In the genomic region with DNA sequence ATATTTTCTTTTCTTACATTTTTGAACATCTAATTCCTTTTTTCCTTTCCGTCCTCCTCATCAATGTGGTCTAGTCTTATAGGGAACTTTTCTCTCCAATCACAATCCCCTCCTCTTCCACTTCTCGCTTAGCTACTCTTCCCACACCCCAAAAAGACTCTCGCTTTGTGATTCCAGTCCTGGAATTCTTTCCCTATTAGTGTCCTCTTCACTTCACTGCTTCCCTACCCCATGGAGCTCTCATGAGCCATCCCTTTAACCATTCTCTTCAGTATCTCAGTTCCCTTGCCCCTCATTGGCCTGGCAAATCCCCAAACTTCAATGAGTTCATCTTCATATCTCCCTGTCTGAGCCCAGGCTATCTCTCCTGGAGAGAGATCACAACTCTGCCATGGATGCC, we compare ENCODE assay signal across 9 cellular contexts. TPM values are rescaled to one million over a fixed set of nuclear protein-coding genes. Genes with fewer than 3 reads are reported as not detected.
A peak's percentile ranks its signal among the peaks of the same experiment; 100 is the strongest.
DNase-seq lines count a peak whose midpoint lies in the region; ATAC-seq and TF ChIP-seq lines count a peak whose summit lies in the region.
"Had no signal": no experiment of that assay in that cellular context is flagged by ENCODE, and none has a peak within 500 bp of the region (broad histone marks: within the 10 kb centered on the region; RNA-seq: fewer than 3 reads in every experiment).

No MANE protein-coding gene starts in this region.

- no peak for TF ChIP-seq CTCF in mesothelial cell of epicardium (IDR thresholded peaks at IDR 0.05; ENCODE audit: unreplicated experiment)

- H3F3A ChIP-seq in GM23248 (ENCODE audit: insufficient read depth), result peaks cover 55% of the 10 kb centered on the region

- H3K4me3 ChIP-seq in CD4-positive, CD25-positive, alpha-beta regulatory T cell (ENCODE audit: low read depth, low read length), result peak overlapping the region; percentile 95
- H3K4me3 ChIP-seq in GM23248 (peak overlapping the region; percentile 61; the same call in 1 of the 2 replicates), Karpas-422 (ENCODE audit: low read length) (no peak overlapping the region)

- H3K36me3 ChIP-seq in CD4-positive, CD25-positive, alpha-beta regulatory T cell (ENCODE audit: control insufficient read depth, insufficient read depth, low read length), result peaks cover 4% of the 10 kb centered on the region
- H3K36me3 ChIP-seq in GM23248 (ENCODE audit: low read depth), result no peaks in the 10 kb centered on the region
- H3K36me3 ChIP-seq in Karpas-422 (ENCODE audit: insufficient read depth, low read length), result no peaks in the 10 kb centered on the region

- peak overlapping the region; percentile 91 to 99 (median 94) for H3K4me3 Mint-ChIP-seq in CD4-positive, CD25-positive, alpha-beta regulatory T cell
- peak overlapping the region; percentile 71 for H3K4me3 Mint-ChIP-seq in activated T-helper 2 cell treated with anti-CD3 and anti-CD28 coated beads, Interferon-gamma antibody, Interleukin-2, Interleukin-4, amounts not matched to agents 10 μg/mL and 5 μg/mL and 100 μg/mL, durations not matched to agents 14 hours and 24 hours and 36 hours (ENCODE audit: low read depth)
- H3K4me3 Mint-ChIP-seq in mesothelial cell of epicardium, result no peak overlapping the region

- no peaks in the 10 kb centered on the region for H3K9me3 ChIP-seq in CD4-positive, CD25-positive, alpha-beta regulatory T cell (ENCODE audit: control insufficient read depth in 2 of 2, low read length in 2 of 2)
- H3K9me3 ChIP-seq in GM23248 (ENCODE audit: low read depth), result no peaks in the 10 kb centered on the region
- no peaks in the 10 kb centered on the region for H3K9me3 ChIP-seq in Karpas-422 (ENCODE audit: low read length)

- H2AFZ ChIP-seq in GM23248 (peak overlapping the region; percentile 13; the same call in 1 of the 2 replicates), Karpas-422 (ENCODE audit: low read length) (no peak overlapping the region)

- in situ Hi-C loops in GM23248 (cut with MboI), result no loop called here

- H3K36me3 Mint-ChIP-seq in CD4-positive, CD25-positive, alpha-beta regulatory T cell, result peaks cover 32% of the 10 kb centered on the region
- peaks cover 52% of the 10 kb centered on the region for H3K36me3 Mint-ChIP-seq in activated T-helper 2 cell treated with anti-CD3 and anti-CD28 coated beads, Interferon-gamma antibody, Interleukin-2, Interleukin-4, amounts not matched to agents 10 μg/mL and 5 μg/mL and 100 μg/mL, durations not matched to agents 14 hours and 24 hours and 36 hours (ENCODE audit: low read depth)
- H3K36me3 Mint-ChIP-seq in mesothelial cell of epicardium, result no peaks in the 10 kb centered on the region

- H3K4me2 ChIP-seq in GM23248 (ENCODE audit: unreplicated experiment) (peak overlapping the region; percentile 91), Karpas-422 (ENCODE audit: low read depth, low read length, poor library complexity, severe bottlenecking) (no peak overlapping the region)

- H3K27ac ChIP-seq in CD4-positive, CD25-positive, alpha-beta regulatory T cell (ENCODE audit: insufficient read depth, low read length, poor library complexity, severe bottlenecking), result peak overlapping the region; percentile 52
- peak overlapping the region; percentile 63 for H3K27ac ChIP-seq in GM23248
- H3K27ac ChIP-seq in Karpas-422 (ENCODE audit: low read length), result no peak overlapping the region

- WGBS in GM23248 (ENCODE audit: low coverage in 1 of 2, low lambda C conversion rate in 2 of 2, missing lambda C conversion rate in 2 of 2), 2 experiments, result 81 to 92% methylated on average over 3 of the region's 3 CpGs

- ATAC-seq in CD4-positive, CD25-positive, alpha-beta regulatory T cell (ENCODE audit: low read depth in 2 of 2), result no peak
- ATAC-seq in HG03457 (IDR thresholded peaks at IDR 0.05; ENCODE audit: unreplicated experiment), result no peak

- peak overlapping the region; percentile 91 to 96 (median 95) for H3K27ac Mint-ChIP-seq in CD4-positive, CD25-positive, alpha-beta regulatory T cell
- H3K27ac Mint-ChIP-seq in activated T-helper 2 cell treated with anti-CD3 and anti-CD28 coated beads, Interferon-gamma antibody, Interleukin-2, Interleukin-4, amounts not matched to agents 10 μg/mL and 5 μg/mL and 100 μg/mL, durations not matched to agents 14 hours and 24 hours and 36 hours, result peak overlapping the region; percentile 85
- H3K27ac Mint-ChIP-seq in mesothelial cell of epicardium, result peak overlapping the region; percentile 18

- H3K27me3 ChIP-seq in CD4-positive, CD25-positive, alpha-beta regulatory T cell (ENCODE audit: control insufficient read depth, insufficient read depth, low read length), result no peaks in the 10 kb centered on the region
- H3K27me3 ChIP-seq in GM23248 (replicated peaks; ENCODE audit: insufficient read depth), result no peaks in the 10 kb centered on the region
- H3K27me3 ChIP-seq in Karpas-422 (ENCODE audit: low read length), result no peaks in the 10 kb centered on the region

- peaks cover 42 to 85% (median 65%) of the 10 kb centered on the region in 4 donors for H3K4me1 Mint-ChIP-seq in CD4-positive, CD25-positive, alpha-beta regulatory T cell
- peaks cover 60% of the 10 kb centered on the region for H3K4me1 Mint-ChIP-seq in activated T-helper 2 cell treated with anti-CD3 and anti-CD28 coated beads, Interferon-gamma antibody, Interleukin-2, Interleukin-4, amounts not matched to agents 10 μg/mL and 5 μg/mL and 100 μg/mL, durations not matched to agents 14 hours and 24 hours and 36 hours (ENCODE audit: low read depth)
- peaks cover 46% of the 10 kb centered on the region for H3K4me1 Mint-ChIP-seq in mesothelial cell of epicardium

- peaks cover 69% of the 10 kb centered on the region for H3K4me1 ChIP-seq in CD4-positive, CD25-positive, alpha-beta regulatory T cell (ENCODE audit: control insufficient read depth, insufficient read depth, low read length, poor library complexity, severe bottlenecking)
- peaks cover 50% of the 10 kb centered on the region for H3K4me1 ChIP-seq in GM23248 (ENCODE audit: insufficient read depth)
- H3K4me1 ChIP-seq in Karpas-422 (ENCODE audit: low read length), result peaks cover 29% of the 10 kb centered on the region

- no peaks in the 10 kb centered on the region for H3K27me3 Mint-ChIP-seq in CD4-positive, CD25-positive, alpha-beta regulatory T cell
- H3K27me3 Mint-ChIP-seq in activated T-helper 2 cell treated with anti-CD3 and anti-CD28 coated beads, Interferon-gamma antibody, Interleukin-2, Interleukin-4, amounts not matched to agents 10 μg/mL and 5 μg/mL and 100 μg/mL, durations not matched to agents 14 hours and 24 hours and 36 hours (ENCODE audit: low read depth), result no peaks in the 10 kb centered on the region
- H3K27me3 Mint-ChIP-seq in mesothelial cell of epicardium (ENCODE audit: low read depth), result no peaks in the 10 kb centered on the region

- H3K9me3 Mint-ChIP-seq in CD4-positive, CD25-positive, alpha-beta regulatory T cell, result peaks cover 0 to 1% (median 0%) of the 10 kb centered on the region in 7 donors
- no peaks in the 10 kb centered on the region for H3K9me3 Mint-ChIP-seq in activated T-helper 2 cell treated with anti-CD3 and anti-CD28 coated beads, Interferon-gamma antibody, Interleukin-2, Interleukin-4, amounts not matched to agents 10 μg/mL and 5 μg/mL and 100 μg/mL, durations not matched to agents 14 hours and 24 hours and 36 hours
- H3K9me3 Mint-ChIP-seq in mesothelial cell of epicardium, result no peaks in the 10 kb centered on the region

- H3K79me2 ChIP-seq in GM23248 (ENCODE audit: insufficient read depth) (no peaks in the 10 kb centered on the region), Karpas-422 (ENCODE audit: low read length) (no peaks in the 10 kb centered on the region)

- intact Hi-C loops in activated T-helper 2 cell treated with anti-CD3 and anti-CD28 coated beads, Interferon-gamma antibody, Interleukin-2, Interleukin-4, amounts not matched to agents 10 μg/mL and 5 μg/mL and 100 μg/mL, durations not matched to agents 14 hours and 24 hours and 36 hours (cut with micrococcal nuclease), result loop anchor here (1.0 to 5.0 kb wide), 3 partner anchors 19 to 149 kb away; no protein-coding TSS in a partner anchor

- no peak for DNase-seq in CD4-positive, CD25-positive, alpha-beta regulatory T cell
- DNase-seq in GM23248, result peak; percentile 38
- no peak for DNase-seq in activated T-helper 2 cell treated with anti-CD3 and anti-CD28 coated beads, Interferon-gamma antibody, Interleukin-2, Interleukin-4, amounts not matched to agents 10 μg/mL and 5 μg/mL and 100 μg/mL, durations not matched to agents 14 hours and 24 hours and 36 hours (ENCODE audit: low spot score)
- no peak for DNase-seq in mesothelial cell of epicardium (ENCODE audit: low spot score in 2 of 2, unreplicated experiment in 2 of 2)
- no peak for DNase-seq in Karpas-422
- no peak for DNase-seq in SKM-1 treated with dmso at 0.1 percent for 144 hours (lab: John Stamatoyannopoulos, UW; ENCODE audit: unreplicated experiment)
- DNase-seq in NCI-H748 treated with DMSO at 0.1 percent for 48 hours (lab: John Stamatoyannopoulos, UW), result no peak
- DNase-seq: NCI-H1930 had no signal

- H3K9ac ChIP-seq in GM23248, result no peak overlapping the region
- no peak overlapping the region for H3K9ac ChIP-seq in Karpas-422 (ENCODE audit: low read length)

- H4K20me1 ChIP-seq in GM23248 (ENCODE audit: insufficient read depth), result no peaks in the 10 kb centered on the region
- H4K20me1 ChIP-seq in Karpas-422 (ENCODE audit: insufficient read depth, low read depth, low read length), result no peaks in the 10 kb centered on the region

- H3K9me2 ChIP-seq in GM23248 (ENCODE audit: insufficient read depth), result no peaks in the 10 kb centered on the region
- H3K9me2 ChIP-seq in Karpas-422 (replicated peaks; ENCODE audit: insufficient read depth, low read length), result no peaks in the 10 kb centered on the region

RNA-seq across cellular contexts. Expression of a gene that starts 55.3 kb away (rescaled TPM):
- total RNA-seq in CD4-positive, CD25-positive, alpha-beta regulatory T cell, result 96.4 TPM
- polyA plus RNA-seq in CD4-positive, CD25-positive, alpha-beta regulatory T cell, result 10 to 100 TPM; 19.3 to 32.0 (median 26.5) TPM
- total RNA-seq in GM23248 (2014; rRNA removed; shearing (Covaris generic)), result 13.0 and 19.9 TPM in 2 replicates
- polyA plus RNA-seq in GM23248 (2016; fragmentation: Nextera tagmentation; extraction: Ambion mirVana), result 11.7 and 12.4 TPM in 2 replicates
- 34.2 and 36.7 TPM in 2 replicates for total RNA-seq in activated T-helper 2 cell treated with anti-CD3 and anti-CD28 coated beads, Interferon-gamma antibody, Interleukin-2, Interleukin-4, amounts not matched to agents 10 μg/mL and 5 μg/mL and 100 μg/mL, durations not matched to agents 14 hours and 24 hours and 36 hours
- total RNA-seq in mesothelial cell of epicardium, result 20.6 to 23.5 TPM (median 23.1 TPM) in 3 replicates
- 4.8 and 11.9 TPM in 2 replicates for total RNA-seq in Karpas-422 (2014; rRNA removed; shearing (Covaris generic); ENCODE audit: low replicate concordance)

Comparison
In these comparisons a context has a peak if more than half of its experiments do, and no peak if none do; other contexts are left out.
1. H3K27ac Mint-ChIP-seq: peak in every context shown above with its lines; median percentile 95 in CD4-positive, CD25-positive, alpha-beta regulatory T cell; 85 in activated T-helper 2 cell treated with anti-CD3 and anti-CD28 coated beads, Interferon-gamma antibody, Interleukin-2, Interleukin-4, amounts not matched to agents 10 μg/mL and 5 μg/mL and 100 μg/mL, durations not matched to agents 14 hours and 24 hours and 36 hours; 18 in mesothelial cell of epicardium.